Comparison of ENCODE assay signal across 36 cellular contexts in the genomic region with DNA sequence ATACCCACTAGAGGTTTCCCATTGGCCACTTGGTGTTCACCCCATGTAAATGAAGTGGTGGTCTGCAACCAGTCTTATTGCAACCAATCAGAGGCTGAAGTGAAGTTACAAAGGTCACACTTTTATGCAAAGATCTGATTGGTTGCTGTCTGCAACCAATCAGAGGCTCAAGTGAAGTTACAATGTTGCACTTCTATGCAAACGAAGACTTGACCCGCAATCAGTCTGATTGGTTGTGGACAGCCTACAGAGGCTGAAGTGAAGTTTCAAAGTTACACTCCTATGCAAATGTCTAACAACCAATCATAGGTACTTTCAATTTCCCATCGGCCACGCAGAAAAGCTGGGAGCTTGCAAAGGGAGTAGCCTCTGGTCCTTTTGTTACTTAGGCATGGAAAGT. TPM values are rescaled to one million over a fixed set of nuclear protein-coding genes. Genes with fewer than 3 reads are reported as not detected.
"Had no signal": no experiment of that assay in that cellular context is flagged by ENCODE, and none has a peak within 500 bp of the region (broad histone marks: within the 10 kb centered on the region; RNA-seq: fewer than 3 reads in every experiment).

No MANE protein-coding gene starts in this region.

- H3K27ac Mint-ChIP-seq: activated B cell treated with CpG ODN at 0.5 μM for 24 hours; activated CD4-positive, alpha-beta memory T cell treated with anti-CD3 and anti-CD28 coated beads for 36 hours; activated naive CD8-positive, alpha-beta T cell treated with anti-CD3 and anti-CD28 coated beads for 36 hours; activated T-helper 17 cell treated with anti-CD3 and anti-CD28 coated beads, Interleukin-2, amount 50 U/mL, for 72 hours; T-helper 2 cell treated with Interferon-gamma antibody and Interleukin-4, amounts not matched to agents 5 μg/mL and 100 μg/mL, for 36 hours had no signal

- ATAC-seq: activated T-helper 17 cell treated with anti-CD3 and anti-CD28 coated beads, Interleukin-2, amount 50 U/mL, for 72 hours had no signal

- H3K27me3 ChIP-seq: brain microvascular endothelial cell had no signal

- H3K4me3 Mint-ChIP-seq: activated B cell treated with CpG ODN at 0.5 μM for 24 hours; activated CD4-positive, alpha-beta memory T cell treated with anti-CD3 and anti-CD28 coated beads for 36 hours; activated naive CD8-positive, alpha-beta T cell treated with anti-CD3 and anti-CD28 coated beads for 36 hours; activated T-helper 17 cell treated with anti-CD3 and anti-CD28 coated beads, Interleukin-2, amount 50 U/mL, for 72 hours; T-helper 2 cell treated with Interferon-gamma antibody and Interleukin-4, amounts not matched to agents 5 μg/mL and 100 μg/mL, for 36 hours had no signal

- H3K9me3 Mint-ChIP-seq: activated B cell treated with CpG ODN at 0.5 μM for 24 hours; activated CD4-positive, alpha-beta memory T cell treated with anti-CD3 and anti-CD28 coated beads for 36 hours; activated naive CD8-positive, alpha-beta T cell treated with anti-CD3 and anti-CD28 coated beads for 36 hours; activated T-helper 17 cell treated with anti-CD3 and anti-CD28 coated beads, Interleukin-2, amount 50 U/mL, for 72 hours; T-helper 2 cell treated with Interferon-gamma antibody and Interleukin-4, amounts not matched to agents 5 μg/mL and 100 μg/mL, for 36 hours had no signal

- DNase-seq: activated B cell treated with CpG ODN at 0.5 μM for 24 hours; activated CD4-positive, alpha-beta memory T cell treated with anti-CD3 and anti-CD28 coated beads for 36 hours; activated CD4-positive, alpha-beta T cell treated with anti-CD3 and anti-CD28 coated beads for 4 hours; activated CD4-positive, alpha-beta T cell treated with anti-CD3 and anti-CD28 coated beads, Interleukin-2, amount 50 U/mL, for 1 hour; activated CD4-positive, CD25-positive, alpha-beta regulatory T cell treated with anti-CD3 and anti-CD28 coated beads, Interleukin-2, amount 50 U/mL, for 72 hours; activated CD8-positive, alpha-beta memory T cell treated with anti-CD3 and anti-CD28 coated beads, Interleukin-2, amount 50 U/mL, for 4 hours; activated effector memory CD4-positive, alpha-beta T cell treated with anti-CD3 and anti-CD28 coated beads, Interleukin-2, amount 50 U/mL, for 16 hours; activated naive CD4-positive, alpha-beta T cell; activated naive CD4-positive, alpha-beta T cell treated with anti-CD3 and anti-CD28 coated beads, Interleukin-2, amount 50 U/mL, for 16 hours; activated naive CD8-positive, alpha-beta T cell treated with anti-CD3 and anti-CD28 coated beads for 36 hours; activated T-cell treated with anti-CD3 and anti-CD28 coated beads for 4 hours; activated T-cell treated with anti-CD3 and anti-CD28 coated beads, Interleukin-2, amount 50 U/mL, for 48 hours; amniotic stem cell; aorta; brain microvascular endothelial cell; central memory CD4-positive, alpha-beta T cell; MM.1S; MV-4-11; NCI-H1092 treated with DMSO at 0.1 percent for 48 hours; NCI-H1417; NCI-H146; NCI-H187; NCI-H2029 treated with DMSO at 0.1 percent for 48 hours; NCI-H2107; NCI-H2171; NCI-H510A; NCI-H526; NCI-H748 treated with DMSO at 0.1 percent for 48 hours; Right ventricle myocardium superior; SW 1271 had no signal

- H3K36me3 Mint-ChIP-seq: activated CD4-positive, alpha-beta memory T cell treated with anti-CD3 and anti-CD28 coated beads for 36 hours; activated naive CD8-positive, alpha-beta T cell treated with anti-CD3 and anti-CD28 coated beads for 36 hours had no signal

- H3K36me3 ChIP-seq: brain microvascular endothelial cell had no signal

- H3K27me3 Mint-ChIP-seq: activated B cell treated with CpG ODN at 0.5 μM for 24 hours; activated CD4-positive, alpha-beta memory T cell treated with anti-CD3 and anti-CD28 coated beads for 36 hours; activated naive CD8-positive, alpha-beta T cell treated with anti-CD3 and anti-CD28 coated beads for 36 hours; activated T-helper 17 cell treated with anti-CD3 and anti-CD28 coated beads, Interleukin-2, amount 50 U/mL, for 72 hours had no signal

- H3K4me1 Mint-ChIP-seq: activated B cell treated with CpG ODN at 0.5 μM for 24 hours; activated naive CD8-positive, alpha-beta T cell treated with anti-CD3 and anti-CD28 coated beads for 36 hours; activated T-helper 17 cell treated with anti-CD3 and anti-CD28 coated beads, Interleukin-2, amount 50 U/mL, for 72 hours had no signal

- H3K9ac ChIP-seq: KMS-11 had no signal

- H3K27ac ChIP-seq: brain microvascular endothelial cell, KMS-11, VCaP had no signal

RNA-seq across cellular contexts. Expression of gene XPNPEP2, which starts 22.3 kb away (rescaled TPM):
- total RNA-seq: LHCN-M2, OCI-LY7 had no signal
